In genomic region chr7:17305387-17306171, GRCh38 we compare ENCODE assay signal across 11 cellular contexts. TPM values are rescaled to one million over a fixed set of nuclear protein-coding genes. Genes with fewer than 3 reads are reported as not detected.
A peak's percentile ranks its signal among the peaks of the same experiment; 100 is the strongest.
DNase-seq lines count a peak whose midpoint lies in the region; ATAC-seq and TF ChIP-seq lines count a peak whose summit lies in the region.
"Had no signal": no experiment of that assay in that cellular context is flagged by ENCODE, and none has a peak within 500 bp of the region (broad histone marks: within the 10 kb centered on the region; RNA-seq: fewer than 3 reads in every experiment).

No MANE protein-coding gene starts in this region.

- no peaks in the 10 kb centered on the region for H3K23me2 ChIP-seq in H9 (ENCODE audit: insufficient read length, low read depth, low read length, poor library complexity, severe bottlenecking)

- H3K4me2 ChIP-seq in H9 (ENCODE audit: insufficient read depth, insufficient read length, low read length) (no peak overlapping the region), mammary epithelial cell (ENCODE audit: insufficient read depth, low read depth, low read length) (peak overlapping the region; percentile 93), mesenchymal stem cell (ENCODE audit: low read length, poor library complexity, severe bottlenecking) (peak overlapping the region; percentile 24)

- no peaks in the 10 kb centered on the region for H3K27me3 Mint-ChIP-seq in H9 (ENCODE audit: low read depth)

- H3K23ac ChIP-seq in H9 (ENCODE audit: insufficient read length, low read depth, low read length) (no peak overlapping the region), mesenchymal stem cell (ENCODE audit: low read length in 2 of 2) (no peak overlapping the region)

- peak overlapping the region; percentile 82 for H3K27ac ChIP-seq in ACC112 (ENCODE audit: low read depth, low read length)
- no peak overlapping the region for H3K27ac ChIP-seq in H9 (ENCODE audit: insufficient read length, low read depth, low read length)
- peak overlapping the region; percentile 77 for H3K27ac ChIP-seq in mammary epithelial cell (ENCODE audit: insufficient read depth, low read depth, low read length)
- peak overlapping the region; percentile 64 for H3K27ac ChIP-seq in mesenchymal stem cell (ENCODE audit: low read length, poor library complexity, severe bottlenecking)
- H3K27ac ChIP-seq: prostate gland had no signal

- dilution Hi-C loops in mammary epithelial cell (cut with HindIII; ENCODE audit: low sequenced_read_pairs) = no loop called here

- H4K91ac ChIP-seq in H9 (ENCODE audit: insufficient read length, low read depth, low read length) (no peak overlapping the region), mesenchymal stem cell (ENCODE audit: low read length) (no peak overlapping the region)

- TF ChIP-seq CTCF in H9 (conservative IDR thresholded peaks at IDR 0.05) = no peak
- TF ChIP-seq CTCF in mammary epithelial cell (conservative IDR thresholded peaks at IDR 0.05 in 1 of 2, IDR thresholded peaks at IDR 0.05 in 1 of 2; ENCODE audit: extremely low read depth in 1 of 2, insufficient read depth in 1 of 2, low read depth in 1 of 2, low read length in 2 of 2) = no peak

- no peak overlapping the region for H3K4me3 Mint-ChIP-seq in H9

- in situ Hi-C loops in mammary epithelial cell (cut with MboI; ENCODE audit: low sequenced_read_pairs in 2 of 2) = loop anchor here (10.0 kb wide), 2 partner anchors 321 to 329 kb away; no protein-coding TSS in a partner anchor

- H2BK5ac ChIP-seq in H9 (ENCODE audit: insufficient read length, low read length) = no peak overlapping the region
- no peak overlapping the region for H2BK5ac ChIP-seq in mesenchymal stem cell (ENCODE audit: low read depth, low read length, poor library complexity, severe bottlenecking)

- H3K4me3 ChIP-seq in ACC112 (ENCODE audit: low read depth, low read length) (peak overlapping the region; percentile 98), mammary epithelial cell (replicated peaks in 1 of 3; ENCODE audit: insufficient read depth in 1 of 3, low read depth in 2 of 3, low read length in 3 of 3) (no peak overlapping the region), mesenchymal stem cell (ENCODE audit: insufficient read depth in 1 of 2, low read depth in 1 of 2, low read length in 2 of 2) (no peak overlapping the region)
- H3K4me3 ChIP-seq: prostate gland had no signal

- H2BK15ac ChIP-seq in H9 (ENCODE audit: low read depth, low read length) = no peak overlapping the region
- no peak overlapping the region for H2BK15ac ChIP-seq in mesenchymal stem cell (ENCODE audit: low read depth, poor library complexity, severe bottlenecking)

- CTCF ChIA-PET in mammary epithelial cell (lab: Charles Lee; ENCODE audit: low non-redundant PET) = interaction anchor here (0.7 kb wide), 3 partner anchors 48 to 242 kb away, joined by 3 to 4 read pairs (median 3); no protein-coding TSS in a partner anchor

- H3K4me1 ChIP-seq in ACC112 (ENCODE audit: control insufficient read depth, insufficient read depth, low read length, unreplicated experiment) (peaks cover 63% of the 10 kb centered on the region), H9 (ENCODE audit: insufficient read depth, low read length) (peaks cover 4% of the 10 kb centered on the region; the same call in 1 of the 2 replicates), mammary epithelial cell (ENCODE audit: insufficient read depth, low read length) (peaks cover 42% of the 10 kb centered on the region), mesenchymal stem cell (ENCODE audit: control insufficient read depth, insufficient read depth, low read depth, low read length) (peaks cover 2% of the 10 kb centered on the region)
- H3K4me1 ChIP-seq: prostate gland had no signal

- H3K79me1 ChIP-seq in H9 (ENCODE audit: insufficient read depth, low read depth, low read length, poor library complexity, severe bottlenecking) (no peaks in the 10 kb centered on the region), mesenchymal stem cell (replicated peaks; ENCODE audit: low read length, poor library complexity, severe bottlenecking) (no peaks in the 10 kb centered on the region)

- DNase-seq in H9 (no peak), mammary epithelial cell (no peak), mesenchymal stem cell (no peak), HUDEP-2 (lab: John Stamatoyannopoulos, UW; ENCODE audit: unreplicated experiment in 76 of 76) (no peak)
- no peak for DNase-seq in central memory CD4-positive, alpha-beta T cell
- DNase-seq: effector CD4-positive, alpha-beta T cell; NCI-H446 treated with DMSO at 0.1 percent for 48 hours had no signal

- ATAC-seq in HG03159 (IDR thresholded peaks at IDR 0.05; ENCODE audit: unreplicated experiment) (no peak), HG03039 (IDR thresholded peaks at IDR 0.05; ENCODE audit: unreplicated experiment) (no peak)

- H2AFZ ChIP-seq in ACC112 (ENCODE audit: low read length, unreplicated experiment) = no peak overlapping the region
- no peak overlapping the region for H2AFZ ChIP-seq in H9 (ENCODE audit: low read length)
- H2AFZ ChIP-seq in mammary epithelial cell (ENCODE audit: low read depth, low read length) = no peak overlapping the region
- H2AFZ ChIP-seq in mesenchymal stem cell (ENCODE audit: low read depth, low read length) = no peak overlapping the region

- H3K4ac ChIP-seq in H9 (ENCODE audit: low read depth, low read length) = no peak overlapping the region
- H3K4ac ChIP-seq in mesenchymal stem cell (ENCODE audit: low read depth in 1 of 2, low read length in 2 of 2) = peak overlapping the region in 1 of 2 experiments; percentile 34

- no peaks in the 10 kb centered on the region for H3K27me3 ChIP-seq in ACC112 (ENCODE audit: insufficient read depth, low read length)
- H3K27me3 ChIP-seq in H9 (ENCODE audit: insufficient read depth, low read length) = no peaks in the 10 kb centered on the region
- no peaks in the 10 kb centered on the region for H3K27me3 ChIP-seq in mammary epithelial cell (ENCODE audit: insufficient read depth, low read length)
- H3K27me3 ChIP-seq in mesenchymal stem cell (ENCODE audit: control insufficient read depth in 1 of 2, insufficient read depth in 1 of 2, low read length in 2 of 2) = no peaks in the 10 kb centered on the region

- no peak overlapping the region for H2AK5ac ChIP-seq in H9 (ENCODE audit: insufficient read length, low read length)
- H2AK5ac ChIP-seq in mesenchymal stem cell (ENCODE audit: low read length, severe bottlenecking) = peak overlapping the region; percentile 92

- H2BK12ac ChIP-seq in H9 (ENCODE audit: insufficient read length, low read depth, low read length) (no peak overlapping the region), mesenchymal stem cell (ENCODE audit: low read length in 2 of 2) (peak overlapping the region in 1 of 2 experiments; percentile 73)

- H3K79me2 ChIP-seq in ACC112 (ENCODE audit: control insufficient read depth, insufficient read depth, low read length, unreplicated experiment) (peaks cover 93% of the 10 kb centered on the region), H9 (ENCODE audit: insufficient read depth, low read length) (no peaks in the 10 kb centered on the region; the same call in 1 of the 2 replicates), mammary epithelial cell (ENCODE audit: insufficient read depth, low read length) (peaks cover 94% of the 10 kb centered on the region)

- BruUV-seq in mammary epithelial cell (replicated peaks; lab: Mats Ljungman, UMichigan) = no TSS peak

- WGBS in H9 (ENCODE audit: extremely low coverage, insufficient read length, low lambda C conversion rate) = no CpG with 5 or more reads among the region's 6 CpGs
- 47% methylated on average over 6 of the region's 6 CpGs for WGBS in mammary epithelial cell (ENCODE audit: low coverage, missing lambda C conversion rate)
- WGBS in mesenchymal stem cell = 86% methylated on average over 4 of the region's 6 CpGs

- H3K36me3 Mint-ChIP-seq in H9 (ENCODE audit: insufficient read depth in 1 of 3, low read depth in 3 of 3) = no peaks in the 10 kb centered on the region

- no peak overlapping the region for H4K8ac ChIP-seq in H9 (replicated peaks; ENCODE audit: insufficient read length, low read depth, low read length)
- H4K8ac ChIP-seq in mesenchymal stem cell (ENCODE audit: low read length) = no peak overlapping the region

- no peaks in the 10 kb centered on the region for H3K9me3 Mint-ChIP-seq in H9

- peak overlapping the region in 2 of 3 experiments; percentile 21 to 50; a peak in 2 of 7 replicates for H3K27ac Mint-ChIP-seq in H9

- no peak overlapping the region for H4K5ac ChIP-seq in H9 (ENCODE audit: insufficient read length, low read depth, low read length)

- H3K14ac ChIP-seq in H9 (ENCODE audit: insufficient read depth, low read length) (no peak overlapping the region), mesenchymal stem cell (ENCODE audit: low read length in 2 of 2) (no peak overlapping the region)

- H3K9me3 ChIP-seq in H9 (ENCODE audit: control insufficient read depth, low read depth, low read length) = no peaks in the 10 kb centered on the region
- no peaks in the 10 kb centered on the region for H3K9me3 ChIP-seq in mammary epithelial cell (replicated peaks; ENCODE audit: insufficient read depth, low read length)
- no peaks in the 10 kb centered on the region for H3K9me3 ChIP-seq in mesenchymal stem cell (ENCODE audit: control insufficient read depth, low read length)
- H3K9me3 ChIP-seq: prostate gland had no signal

- no peak overlapping the region for H3T11ph ChIP-seq in H9 (ENCODE audit: low read length)

- H3K9ac ChIP-seq in H9 (ENCODE audit: extremely low read depth, insufficient read length, low read length) (no peak overlapping the region), mammary epithelial cell (ENCODE audit: insufficient read depth, low read length) (no peak overlapping the region), mesenchymal stem cell (ENCODE audit: low read length) (peak overlapping the region; percentile 89)

- H3K4me1 Mint-ChIP-seq in H9 = peaks cover 13 to 16% of the 10 kb centered on the region in 2 experiments

- H2BK20ac ChIP-seq in H9 (ENCODE audit: low read depth, low read length, poor library complexity, severe bottlenecking) = no peak overlapping the region

- H2BK120ac ChIP-seq in H9 (ENCODE audit: low read depth, low read length, poor library complexity, severe bottlenecking) = no peak overlapping the region
- no peak overlapping the region for H2BK120ac ChIP-seq in mesenchymal stem cell (ENCODE audit: low read depth, low read length)

- no peak overlapping the region for H3K56ac ChIP-seq in H9 (ENCODE audit: insufficient read length, low read depth, low read length)

- no peaks in the 10 kb centered on the region for H4K20me1 ChIP-seq in H9 (ENCODE audit: control insufficient read depth, insufficient read depth, insufficient read length)
- no peaks in the 10 kb centered on the region for H4K20me1 ChIP-seq in mammary epithelial cell (ENCODE audit: insufficient read depth, low read length)

- no peak overlapping the region for H3K18ac ChIP-seq in H9 (ENCODE audit: insufficient read length, low read depth, low read length)
- peak overlapping the region; percentile 50 to 66 for H3K18ac ChIP-seq in mesenchymal stem cell (ENCODE audit: low read depth in 1 of 2, low read length in 2 of 2)

- intact Hi-C loops in mammary epithelial cell (cut with micrococcal nuclease) = loop anchor here (2.0 to 5.0 kb wide), 3 partner anchors 225 to 392 kb away; no protein-coding TSS in a partner anchor

- 0 out of 2 replicates have a peak, but pooled peaks cover 3% of the 10 kb centered on the region for H3K36me3 ChIP-seq in ACC112 (ENCODE audit: insufficient read depth, low read length)
- no peaks in the 10 kb centered on the region for H3K36me3 ChIP-seq in mammary epithelial cell (ENCODE audit: insufficient read depth, low read length)
- peaks cover 0 to 4% of the 10 kb centered on the region in 2 experiments for H3K36me3 ChIP-seq in mesenchymal stem cell (ENCODE audit: control insufficient read depth in 1 of 2, insufficient read depth in 2 of 2, low read depth in 1 of 2, low read length in 2 of 2)
- H3K36me3 ChIP-seq: prostate gland had no signal

RNA-seq across cellular contexts. Expression of gene AHR, which starts 7.1 kb away (rescaled TPM):
- total RNA-seq in H9 (2021) = 5.2 and 6.1 TPM in 2 replicates
- total RNA-seq in mammary epithelial cell = 100 to 1,000 TPM; 101 to 478 TPM
- polyA plus RNA-seq in mammary epithelial cell = 6.5 TPM
- polyA minus RNA-seq in mammary epithelial cell = 144 TPM
- polyA plus RNA-seq in mesenchymal stem cell (2013, experiment 1 of 2) = 143 TPM
- 140 TPM for polyA plus RNA-seq in mesenchymal stem cell (2013, experiment 2 of 2)

Comparison
In these comparisons a context has a peak if more than half of its experiments do, and no peak if none do; other contexts are left out.
1. RNA of gene AHR, which starts 7.1 kb away (total RNA-seq): 101 to 478 TPM in mammary epithelial cell; 5.2 to 6.1 TPM in H9; every median in the first group is over 10 times any median in the second.